Comparison of ENCODE assay signal across 1 cellular context in genomic region chr17:39002991-39003715, GRCh38.
TF ChIP-seq lines count a peak whose summit lies in the region.

No MANE protein-coding gene starts in this region.

TF ChIP-seq in K562, 482 proteins besides CTCF, POLR2A, EP300 and RAD21 (continued from another document and continues in another):
- TF ChIP-seq PKNOX1 (IDR thresholded peaks at IDR 0.05) (peak; percentile 78), NCOA2 (IDR thresholded peaks at IDR 0.05; ENCODE audit: partially characterized antibody in 2 of 2) (no peak), GATAD2B (IDR thresholded peaks at IDR 0.05; ENCODE audit: borderline replicate concordance) (no peak), MTA2 (IDR thresholded peaks at IDR 0.05; ENCODE audit: low read depth) (peak; percentile 29; the same call in 1 of the 2 replicates), EWSR1 (IDR thresholded peaks at IDR 0.05; ENCODE audit: borderline replicate concordance, low read depth, partially characterized antibody) (no peak), MTA3 (IDR thresholded peaks at IDR 0.05; ENCODE audit: borderline replicate concordance) (0 out of 2 replicates have a peak, but pooled peaks have one; percentile 73), ELF1 (tag; IDR thresholded peaks at IDR 0.05) (peak; percentile 87), ZNF512 (tag; IDR thresholded peaks at IDR 0.05) (0 out of 2 replicates have a peak, but pooled peaks have one; percentile 21), ZC3H8 (IDR thresholded peaks at IDR 0.05) (no peak), HINFP (tag; conservative IDR thresholded peaks at IDR 0.05; ENCODE audit: low read depth) (no peak), ZMIZ1 (IDR thresholded peaks at IDR 0.05; ENCODE audit: low read depth in 2 of 2, low read length in 2 of 2) (no peak), ZNF444 (CRISPR knock-in tag; IDR thresholded peaks at IDR 0.05) (no peak), EGR1 (conservative IDR thresholded peaks at IDR 0.05) (peak; percentile 92), HNRNPK (IDR thresholded peaks at IDR 0.05; ENCODE audit: low read depth, low read length, poor library complexity, severe bottlenecking) (no peak), SMC3 (conservative IDR thresholded peaks at IDR 0.05; ENCODE audit: insufficient read depth, low read depth, low read length) (no peak), MBD2 (IDR thresholded peaks at IDR 0.05; ENCODE audit: borderline replicate concordance, low read depth) (peak; percentile 27; the same call in 1 of the 2 replicates), HMGXB4 (CRISPR knock-in tag; IDR thresholded peaks at IDR 0.05) (no peak), FOXJ2 (tag; IDR thresholded peaks at IDR 0.05) (peak; percentile 55; the same call in 1 of the 2 replicates), PCBP2 (IDR thresholded peaks at IDR 0.05; ENCODE audit: low read depth, low read length, poor library complexity, severe bottlenecking) (no peak), GABPA (tag; conservative IDR thresholded peaks at IDR 0.05; ENCODE audit: low read depth) (peak; percentile 58), ATF7 (IDR thresholded peaks at IDR 0.05) (peak; percentile 81), HOXB6 (CRISPR knock-in tag; IDR thresholded peaks at IDR 0.05; ENCODE audit: borderline replicate concordance) (no peak), ID3 (CRISPR knock-in tag; IDR thresholded peaks at IDR 0.05) (no peak), ID3 (tag; IDR thresholded peaks at IDR 0.05) (no peak), PURB (CRISPR knock-in tag; IDR thresholded peaks at IDR 0.05; ENCODE audit: low read depth) (no peak), HBP1 (CRISPR knock-in tag; IDR thresholded peaks at IDR 0.05) (peak; percentile 95), ZNF639 (CRISPR knock-in tag; conservative IDR thresholded peaks at IDR 0.05 in 1 of 2, IDR thresholded peaks at IDR 0.05 in 1 of 2) (0 out of 4 replicates have a peak, but pooled peaks of 1 of the 2 experiments have one; percentile 18), RFX1 (IDR thresholded peaks at IDR 0.05) (no peak), VEZF1 (CRISPR knock-in tag; IDR thresholded peaks at IDR 0.05) (peak; percentile 1; the same call in 1 of the 2 replicates), KDM4B (IDR thresholded peaks at IDR 0.05; ENCODE audit: borderline replicate concordance in 2 of 2, low read depth in 1 of 2) (0 out of 4 replicates have a peak, but pooled peaks of 1 of the 2 experiments have one; percentile 53), ZNF785 (CRISPR knock-in tag; IDR thresholded peaks at IDR 0.05) (no peak), ZNF23 (CRISPR knock-in tag; IDR thresholded peaks at IDR 0.05) (no peak), RNF2 (IDR thresholded peaks at IDR 0.05) (peak; percentile 71; the same call in 1 of the 2 replicates), POLR2AphosphoS5 (IDR thresholded peaks at IDR 0.05; ENCODE audit: control insufficient read depth, insufficient read depth, low read depth, low read length) (peak; percentile 31; the same call in 1 of the 2 replicates), ZNF511 (CRISPR knock-in tag; IDR thresholded peaks at IDR 0.05) (no peak), ETV1 (tag; conservative IDR thresholded peaks at IDR 0.05; ENCODE audit: low read depth) (peak; percentile 81), HLTF (IDR thresholded peaks at IDR 0.05) (0 out of 2 replicates have a peak, but pooled peaks have one; percentile 56), ZNF384 (IDR thresholded peaks at IDR 0.05; ENCODE audit: low read depth, low read length) (no peak), PHF21A (IDR thresholded peaks at IDR 0.05; ENCODE audit: borderline replicate concordance, low read depth) (no peak), SREBF2 (CRISPR knock-in tag; IDR thresholded peaks at IDR 0.05) (no peak), MEIS2 (IDR thresholded peaks at IDR 0.05; ENCODE audit: partially characterized antibody) (peak; percentile 64), SMAD4 (CRISPR knock-in tag; conservative IDR thresholded peaks at IDR 0.05) (peak; percentile 60), THRA (IDR thresholded peaks at IDR 0.05) (no peak), ZNF277 (CRISPR knock-in tag; IDR thresholded peaks at IDR 0.05; ENCODE audit: borderline replicate concordance) (no peak), KHSRP (IDR thresholded peaks at IDR 0.05) (no peak), ZNF121 (CRISPR knock-in tag; conservative IDR thresholded peaks at IDR 0.05) (no peak), ZNF584 (CRISPR knock-in tag; IDR thresholded peaks at IDR 0.05; ENCODE audit: low read depth) (peak; percentile 23; the same call in 1 of the 2 replicates), TCF7 (IDR thresholded peaks at IDR 0.05; ENCODE audit: borderline replicate concordance) (no peak)
